In the genomic region with DNA sequence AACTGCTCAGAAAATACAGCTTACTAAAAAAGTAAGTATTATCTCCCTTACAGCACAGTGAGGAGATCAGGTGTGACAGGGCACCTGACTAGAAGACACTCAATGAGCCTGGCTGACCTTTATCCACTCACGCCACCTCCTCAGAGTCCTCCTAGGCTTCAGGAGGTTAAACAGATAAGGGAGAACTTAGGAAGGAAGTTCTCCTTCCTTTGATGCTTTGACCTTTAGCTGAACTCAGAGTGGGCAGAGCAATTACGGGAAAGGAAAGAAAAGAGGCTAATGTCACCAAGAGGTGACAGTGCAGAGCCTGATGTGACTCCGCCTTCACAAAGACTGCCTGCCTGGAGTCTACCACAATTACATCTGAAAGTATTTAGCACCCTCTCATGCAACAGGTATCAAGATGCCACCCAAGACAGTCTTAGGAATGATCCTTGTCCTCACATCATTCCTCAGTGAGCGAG, we compare ENCODE assay signal across 10 cellular contexts. TPM values are rescaled to one million over a fixed set of nuclear protein-coding genes. Genes with fewer than 3 reads are reported as not detected.
DNase-seq lines count a peak whose midpoint lies in the region; ATAC-seq and TF ChIP-seq lines count a peak whose summit lies in the region.
"Had no signal": no experiment of that assay in that cellular context is flagged by ENCODE, and none has a peak within 500 bp of the region (broad histone marks: within the 10 kb centered on the region; RNA-seq: fewer than 3 reads in every experiment).

No MANE protein-coding gene starts in this region.

- no peak overlapping the region for H3K4ac ChIP-seq in neuronal stem cell (ENCODE audit: low read length)

- H2BK120ac ChIP-seq in neuronal stem cell (ENCODE audit: low read depth, low read length) = no peak overlapping the region

- H3K4me3 ChIP-seq in lung = no peak overlapping the region
- H3K4me3 ChIP-seq in neuronal stem cell (ENCODE audit: low read length in 2 of 2) = no peak overlapping the region
- H3K4me3 ChIP-seq in mammary epithelial cell (replicated peaks in 1 of 3; ENCODE audit: insufficient read depth in 1 of 3, low read depth in 2 of 3, low read length in 3 of 3) = no peak overlapping the region
- H3K4me3 ChIP-seq in body of pancreas = no peak overlapping the region

- H3K4me1 ChIP-seq in lung (ENCODE audit: control insufficient read depth in 2 of 2, insufficient read depth in 2 of 2, low read length in 2 of 2) (peaks cover 9 to 12% of the 10 kb centered on the region in 2 donors), neuronal stem cell (ENCODE audit: control insufficient read depth in 2 of 2, insufficient read depth in 1 of 2, low read depth in 1 of 2, low read length in 2 of 2) (peaks cover 21 to 25% of the 10 kb centered on the region in 2 donors), mammary epithelial cell (ENCODE audit: insufficient read depth, low read length) (peaks cover 2% of the 10 kb centered on the region), body of pancreas (peaks cover 19% of the 10 kb centered on the region)

- dilution Hi-C loops in mammary epithelial cell (cut with HindIII; ENCODE audit: low sequenced_read_pairs) = no loop called here

- peaks cover 1% of the 10 kb centered on the region for H3K9me3 Mint-ChIP-seq in T-helper 1 cell treated with Interleukin-12 subunit alpha and Interleukin-12 subunit beta and Interleukin-4 antibody, amounts not matched to agents 30 μg/mL and 1 μg/mL, for 36 hours
- H3K9me3 Mint-ChIP-seq: neural crest cell had no signal

- no peak overlapping the region for H4K8ac ChIP-seq in neuronal stem cell (ENCODE audit: low read depth, low read length)

- no peak overlapping the region for H2BK12ac ChIP-seq in neuronal stem cell (ENCODE audit: low read length)

- no peak overlapping the region for H2BK15ac ChIP-seq in neuronal stem cell (ENCODE audit: low read length)

- H3K9ac ChIP-seq in neuronal stem cell (ENCODE audit: low read depth, low read length, poor library complexity) (no peak overlapping the region), mammary epithelial cell (ENCODE audit: insufficient read depth, low read length) (no peak overlapping the region)

- no peak overlapping the region for H2BK5ac ChIP-seq in neuronal stem cell (ENCODE audit: low read length)

- no peak overlapping the region for H4K91ac ChIP-seq in neuronal stem cell (ENCODE audit: low read depth, low read length, poor library complexity)

- no peaks in the 10 kb centered on the region for H3K36me3 ChIP-seq in lung (ENCODE audit: control insufficient read depth in 2 of 2, insufficient read depth in 2 of 2, low read length in 2 of 2)
- no peaks in the 10 kb centered on the region for H3K36me3 ChIP-seq in neuronal stem cell (replicated peaks in 1 of 2; ENCODE audit: control insufficient read depth in 2 of 2, insufficient read depth in 2 of 2, low read length in 2 of 2)
- no peaks in the 10 kb centered on the region for H3K36me3 ChIP-seq in mammary epithelial cell (ENCODE audit: insufficient read depth, low read length)
- no peaks in the 10 kb centered on the region for H3K36me3 ChIP-seq in body of pancreas (replicated peaks in 1 of 2; ENCODE audit: insufficient read depth in 1 of 2, low read depth in 2 of 2)

- H3K4me1 Mint-ChIP-seq in T-helper 1 cell treated with Interleukin-12 subunit alpha and Interleukin-12 subunit beta and Interleukin-4 antibody, amounts not matched to agents 30 μg/mL and 1 μg/mL, for 36 hours (ENCODE audit: low read depth) = peaks cover 68% of the 10 kb centered on the region

- H3K4me3 Mint-ChIP-seq in T-helper 1 cell treated with Interleukin-12 subunit alpha and Interleukin-12 subunit beta and Interleukin-4 antibody, amounts not matched to agents 30 μg/mL and 1 μg/mL, for 36 hours = peak overlapping the region; percentile 72
- H3K4me3 Mint-ChIP-seq: neural crest cell had no signal

- H3K9me3 ChIP-seq in lung (ENCODE audit: control insufficient read depth in 2 of 2, insufficient read depth in 1 of 2, low read length in 1 of 2) = no peaks in the 10 kb centered on the region
- H3K9me3 ChIP-seq in neuronal stem cell (replicated peaks in 1 of 2; ENCODE audit: control insufficient read depth in 2 of 2, insufficient read depth in 1 of 2, low read depth in 1 of 2, low read length in 2 of 2) = no peaks in the 10 kb centered on the region
- no peaks in the 10 kb centered on the region for H3K9me3 ChIP-seq in mammary epithelial cell (replicated peaks; ENCODE audit: insufficient read depth, low read length)
- no peaks in the 10 kb centered on the region for H3K9me3 ChIP-seq in body of pancreas

- no peak for TF ChIP-seq POLR2A in body of pancreas (IDR thresholded peaks at IDR 0.05)

- CTCF ChIA-PET in mammary epithelial cell (lab: Charles Lee; ENCODE audit: low non-redundant PET) = no interaction called here

- H3K27ac Mint-ChIP-seq in T-helper 1 cell treated with Interleukin-12 subunit alpha and Interleukin-12 subunit beta and Interleukin-4 antibody, amounts not matched to agents 30 μg/mL and 1 μg/mL, for 36 hours = peak overlapping the region; percentile 94

- 55 to 58% methylated on average over 4 of the region's 4 CpGs for WGBS in lung, 2 donors
- no CpG with 5 or more reads among the region's 4 CpGs for WGBS in neuronal stem cell (ENCODE audit: extremely low coverage in 2 of 2, insufficient read length in 2 of 2, insufficient replicate concordance in 1 of 2), 2 donors
- WGBS in mammary epithelial cell (ENCODE audit: low coverage, missing lambda C conversion rate) = 88% methylated on average over 4 of the region's 4 CpGs
- WGBS in body of pancreas, 2 donors = 70 to 72% methylated on average over 4 of the region's 4 CpGs

- H3K27me3 ChIP-seq in lung (ENCODE audit: control insufficient read depth, insufficient read depth) (no peaks in the 10 kb centered on the region), neuronal stem cell (ENCODE audit: control insufficient read depth in 3 of 3, insufficient read depth in 3 of 3, low read depth in 1 of 3, low read length in 3 of 3) (no peaks in the 10 kb centered on the region), mammary epithelial cell (ENCODE audit: insufficient read depth, low read length) (peaks cover 6% of the 10 kb centered on the region), body of pancreas (no peaks in the 10 kb centered on the region)

- no peak overlapping the region for H3K14ac ChIP-seq in neuronal stem cell (ENCODE audit: low read length)

- BruUV-seq in mammary epithelial cell (replicated peaks; lab: Mats Ljungman, UMichigan) = no TSS peak

- H3K23ac ChIP-seq in neuronal stem cell (ENCODE audit: low read depth, low read length, poor library complexity) = no peak overlapping the region

- no peak overlapping the region for H3K18ac ChIP-seq in neuronal stem cell (ENCODE audit: low read length)

- TF ChIP-seq CTCF in lung (IDR thresholded peaks at IDR 0.05; ENCODE audit: control extremely low read depth, extremely low read depth) (no peak), mammary epithelial cell (conservative IDR thresholded peaks at IDR 0.05 in 1 of 2, IDR thresholded peaks at IDR 0.05 in 1 of 2; ENCODE audit: extremely low read depth in 1 of 2, insufficient read depth in 1 of 2, low read depth in 1 of 2, low read length in 2 of 2) (no peak), body of pancreas (IDR thresholded peaks at IDR 0.05) (no peak)

- H4K20me1 ChIP-seq in mammary epithelial cell (ENCODE audit: insufficient read depth, low read length) = no peaks in the 10 kb centered on the region

- H3K4me2 ChIP-seq in neuronal stem cell (ENCODE audit: insufficient read depth, low read length, poor library complexity, severe bottlenecking) (no peak overlapping the region), mammary epithelial cell (ENCODE audit: insufficient read depth, low read depth, low read length) (no peak overlapping the region)

- no peak overlapping the region for H2AFZ ChIP-seq in neuronal stem cell (ENCODE audit: low read length)
- no peak overlapping the region for H2AFZ ChIP-seq in mammary epithelial cell (ENCODE audit: low read depth, low read length)

- DNase-seq in lung (ENCODE audit: low spot score) (no peak), neuronal stem cell (ENCODE audit: low spot score) (no peak), mammary epithelial cell (no peak), body of pancreas (no peak), NCI-H774 (lab: John Stamatoyannopoulos, UW) (no peak)

- intact Hi-C loops in mammary epithelial cell (cut with micrococcal nuclease) = no loop called here
- intact Hi-C loops in body of pancreas (cut with DNase I) = no loop called here

- H3K27me3 Mint-ChIP-seq in T-helper 1 cell treated with Interleukin-12 subunit alpha and Interleukin-12 subunit beta and Interleukin-4 antibody, amounts not matched to agents 30 μg/mL and 1 μg/mL, for 36 hours (ENCODE audit: low read depth) = no peaks in the 10 kb centered on the region

- peak overlapping the region in 1 of 2 donors; percentile 33 for H3K27ac ChIP-seq in lung (ENCODE audit: low read depth in 1 of 2, low read length in 1 of 2)
- H3K27ac ChIP-seq in neuronal stem cell (replicated peaks; ENCODE audit: low read length) = no peak overlapping the region
- H3K27ac ChIP-seq in mammary epithelial cell (ENCODE audit: insufficient read depth, low read depth, low read length) = no peak overlapping the region
- no peak overlapping the region for H3K27ac ChIP-seq in body of pancreas
- H3K27ac ChIP-seq: HL-60 had no signal

- H3K79me1 ChIP-seq in neuronal stem cell (ENCODE audit: low read depth, low read length) = no peaks in the 10 kb centered on the region

- H3K79me2 ChIP-seq in mammary epithelial cell (ENCODE audit: insufficient read depth, low read length) = no peaks in the 10 kb centered on the region

- in situ Hi-C loops in mammary epithelial cell (cut with MboI; ENCODE audit: low sequenced_read_pairs in 2 of 2) = no loop called here

- ATAC-seq in GM18517 (IDR thresholded peaks at IDR 0.05; ENCODE audit: unreplicated experiment) = peak; percentile 51
- ATAC-seq in HG02588 (IDR thresholded peaks at IDR 0.05; ENCODE audit: unreplicated experiment) = peak; percentile 43
- ATAC-seq in lung (ENCODE audit: insufficient read depth, low FRiP score) = peak; percentile 22
- no peak for ATAC-seq in body of pancreas

- no peak overlapping the region for H2AK5ac ChIP-seq in neuronal stem cell (ENCODE audit: low read depth, low read length)

- H3K36me3 Mint-ChIP-seq in T-helper 1 cell treated with Interleukin-12 subunit alpha and Interleukin-12 subunit beta and Interleukin-4 antibody, amounts not matched to agents 30 μg/mL and 1 μg/mL, for 36 hours (ENCODE audit: low read depth) = peaks cover 10% of the 10 kb centered on the region

RNA-seq across cellular contexts. Expression of a gene that starts 36.7 kb away (rescaled TPM):
- total RNA-seq in lung (10 to 100 TPM; 69.2 to 71.0 TPM), mammary epithelial cell (1 to 10 TPM; 4.0 to 5.3 TPM), body of pancreas (100 to 1,000 TPM in 1 of 2 donors, 10 to 100 TPM in 1; 85.4 to 109 TPM)
- polyA plus RNA-seq in lung (10 to 100 TPM; 13.9 to 27.3 TPM), mammary epithelial cell (3.4 TPM)
- 6.4 TPM for polyA plus RNA-seq in neuronal stem cell (2013, experiment 1 of 2)
- 6.5 TPM for polyA plus RNA-seq in neuronal stem cell (2013, experiment 2 of 2)
- polyA minus RNA-seq in mammary epithelial cell = 2.6 TPM

Comparison
In these comparisons a context has a peak if more than half of its experiments do, and no peak if none do; other contexts are left out.
1. RNA of a gene that starts 36.7 kb away (total RNA-seq): 85.4 to 109 TPM in body of pancreas and 69.2 to 71.0 TPM in lung; 4.0 to 5.3 TPM in mammary epithelial cell; every median in the first group is over 10 times any median in the second.